ENCODE assay signal across 13 cellular contexts in genomic region chrX:47460561-47460960, GRCh38. TPM values are rescaled to one million over a fixed set of nuclear protein-coding genes. Genes with fewer than 3 reads are reported as not detected.
DNase-seq lines count a peak whose midpoint lies in the region; ATAC-seq and TF ChIP-seq lines count a peak whose summit lies in the region.
"Had no signal": no experiment of that assay in that cellular context is flagged by ENCODE, and none has a peak within 500 bp of the region (broad histone marks: within the 10 kb centered on the region; RNA-seq: fewer than 3 reads in every experiment).

No MANE protein-coding gene starts in this region.

- H3K4me1 Mint-ChIP-seq in activated naive CD4-positive, alpha-beta T cell treated with anti-CD3 and anti-CD28 coated beads, Interleukin-2, amount 10 ng/mL, durations not matched to agents 7 days and 5 days: no peaks in the 10 kb centered on the region
- peaks cover 12 to 20% of the 10 kb centered on the region in 2 donors for H3K4me1 Mint-ChIP-seq in immature natural killer cell
- H3K4me1 Mint-ChIP-seq in stimulated activated effector memory CD8-positive, alpha-beta T cell treated with anti-CD3 and anti-CD28 coated beads, Interleukin-12 subunit alpha, Interleukin-12 subunit beta, amount 100 ng/mL, for 72 hours: peaks cover 17% of the 10 kb centered on the region
- H3K4me1 Mint-ChIP-seq in glutamatergic neuron (ENCODE audit: low read depth, unreplicated experiment): peaks cover 3% of the 10 kb centered on the region

- ATAC-seq in stimulated activated effector memory CD8-positive, alpha-beta T cell treated with anti-CD3 and anti-CD28 coated beads, Interleukin-12 subunit alpha, Interleukin-12 subunit beta, amount 100 ng/mL, for 72 hours: no peak
- ATAC-seq: GM12878, HepG2 had no signal

- no peak for DNase-seq in activated naive CD4-positive, alpha-beta T cell treated with anti-CD3 and anti-CD28 coated beads, Interleukin-2, amount 10 ng/mL, durations not matched to agents 7 days and 5 days
- no peak for DNase-seq in activated naive CD4-positive, alpha-beta T cell treated with Interleukin-2 at 50 U/mL for 16 hours
- DNase-seq in amniotic epithelial cell (ENCODE audit: low read depth): peak; percentile 1
- no peak for DNase-seq in immature natural killer cell
- DNase-seq in stimulated activated effector memory CD8-positive, alpha-beta T cell treated with anti-CD3 and anti-CD28 coated beads, Interleukin-12 subunit alpha, Interleukin-12 subunit beta, amount 100 ng/mL, for 72 hours (ENCODE audit: low spot score in 2 of 2): no peak
- DNase-seq in glutamatergic neuron: no peak
- DNase-seq in GF-D8 (lab: John Stamatoyannopoulos, UW): no peak
- DNase-seq: AML-193, Calu3, DMS 273 treated with DMSO at 0.1 percent for 48 hours, HFFc6 had no signal

- H3K27me3 Mint-ChIP-seq in activated naive CD4-positive, alpha-beta T cell treated with anti-CD3 and anti-CD28 coated beads, Interleukin-2, amount 10 ng/mL, durations not matched to agents 7 days and 5 days: no peaks in the 10 kb centered on the region
- H3K27me3 Mint-ChIP-seq in immature natural killer cell (ENCODE audit: low read depth in 3 of 3) (peaks cover 4 to 9% (median 6%) of the 10 kb centered on the region in 3 donors), glutamatergic neuron (ENCODE audit: unreplicated experiment) (peaks cover 3% of the 10 kb centered on the region)

- TF ChIP-seq CTCF in glutamatergic neuron (IDR thresholded peaks at IDR 0.05; ENCODE audit: partially characterized antibody, unreplicated experiment): no peak

- H3K36me3 Mint-ChIP-seq in activated naive CD4-positive, alpha-beta T cell treated with anti-CD3 and anti-CD28 coated beads, Interleukin-2, amount 10 ng/mL, durations not matched to agents 7 days and 5 days: peaks cover 59% of the 10 kb centered on the region
- H3K36me3 Mint-ChIP-seq in immature natural killer cell (peaks cover 0 to 22% (median 20%) of the 10 kb centered on the region in 3 donors), glutamatergic neuron (ENCODE audit: unreplicated experiment) (no peaks in the 10 kb centered on the region)
- H3K36me3 Mint-ChIP-seq in stimulated activated effector memory CD8-positive, alpha-beta T cell treated with anti-CD3 and anti-CD28 coated beads, Interleukin-12 subunit alpha, Interleukin-12 subunit beta, amount 100 ng/mL, for 72 hours: peaks cover 22% of the 10 kb centered on the region

- H3K9me3 Mint-ChIP-seq in activated naive CD4-positive, alpha-beta T cell treated with anti-CD3 and anti-CD28 coated beads, Interleukin-2, amount 10 ng/mL, durations not matched to agents 7 days and 5 days: peaks cover 16% of the 10 kb centered on the region
- H3K9me3 Mint-ChIP-seq in immature natural killer cell (no peaks in the 10 kb centered on the region), glutamatergic neuron (ENCODE audit: unreplicated experiment) (peaks cover 3% of the 10 kb centered on the region)
- H3K9me3 Mint-ChIP-seq in stimulated activated effector memory CD8-positive, alpha-beta T cell treated with anti-CD3 and anti-CD28 coated beads, Interleukin-12 subunit alpha, Interleukin-12 subunit beta, amount 100 ng/mL, for 72 hours: peaks cover 5% of the 10 kb centered on the region
- H3K9me3 Mint-ChIP-seq: HFFc6 had no signal

- peak overlapping the region; percentile 9 for H3K27ac Mint-ChIP-seq in activated naive CD4-positive, alpha-beta T cell treated with anti-CD3 and anti-CD28 coated beads, Interleukin-2, amount 10 ng/mL, durations not matched to agents 7 days and 5 days
- H3K27ac Mint-ChIP-seq in immature natural killer cell (peak overlapping the region in 5 of 6 donors; percentile 13 to 81 (median 64)), glutamatergic neuron (ENCODE audit: unreplicated experiment) (no peak overlapping the region)
- H3K27ac Mint-ChIP-seq in stimulated activated effector memory CD8-positive, alpha-beta T cell treated with anti-CD3 and anti-CD28 coated beads, Interleukin-12 subunit alpha, Interleukin-12 subunit beta, amount 100 ng/mL, for 72 hours: no peak overlapping the region
- H3K27ac Mint-ChIP-seq: HFFc6 had no signal

- H3K4me3 Mint-ChIP-seq in activated naive CD4-positive, alpha-beta T cell treated with anti-CD3 and anti-CD28 coated beads, Interleukin-2, amount 10 ng/mL, durations not matched to agents 7 days and 5 days: no peak overlapping the region
- H3K4me3 Mint-ChIP-seq in immature natural killer cell (no peak overlapping the region), glutamatergic neuron (ENCODE audit: unreplicated experiment) (no peak overlapping the region)
- no peak overlapping the region for H3K4me3 Mint-ChIP-seq in stimulated activated effector memory CD8-positive, alpha-beta T cell treated with anti-CD3 and anti-CD28 coated beads, Interleukin-12 subunit alpha, Interleukin-12 subunit beta, amount 100 ng/mL, for 72 hours
- H3K4me3 Mint-ChIP-seq: HFFc6 had no signal

- CTCF ChIA-PET in activated naive CD4-positive, alpha-beta T cell treated with anti-CD3 and anti-CD28 coated beads, Interleukin-2, amount 10 ng/mL, durations not matched to agents 7 days and 5 days (lab: Charles Lee): no interaction called here

RNA-seq across cellular contexts. Expression of gene ZNF41, which starts 22.5 kb away (rescaled TPM):
- polyA plus RNA-seq in immature natural killer cell: 1 to 10 TPM in 2 of 3 donors, under 1 TPM in 1; 0.08 to 5.4 (median 2.5) TPM
- 7.6 TPM for total RNA-seq in glutamatergic neuron (ENCODE audit: unreplicated experiment)

Comparison
In these comparisons a context has a peak if more than half of its experiments do, and no peak if none do; other contexts are left out.
1. H3K27ac Mint-ChIP-seq: peak in activated naive CD4-positive, alpha-beta T cell treated with anti-CD3 and anti-CD28 coated beads, Interleukin-2, amount 10 ng/mL, durations not matched to agents 7 days and 5 days (single experiment) and immature natural killer cell (5 of 6); none in stimulated activated effector memory CD8-positive, alpha-beta T cell treated with anti-CD3 and anti-CD28 coated beads, Interleukin-12 subunit alpha, Interleukin-12 subunit beta, amount 100 ng/mL, for 72 hours (single experiment) and glutamatergic neuron (single experiment).